In genomic region chr2:73762571-73762970, GRCh38 we compare ENCODE assay signal across 1 cellular context.
TF ChIP-seq lines count a peak whose summit lies in the region.

No MANE protein-coding gene starts in this region.

TF ChIP-seq in SK-N-SH, 30 proteins besides CTCF, POLR2A, EP300 and RAD21 (continued from another document):
- TF ChIP-seq PBX3 (IDR thresholded peaks at IDR 0.05) = no peak
- no peak for TF ChIP-seq NFIC (IDR thresholded peaks at IDR 0.05; ENCODE audit: borderline replicate concordance)
- TF ChIP-seq USF2 (IDR thresholded peaks at IDR 0.05; ENCODE audit: borderline replicate concordance, low read depth, low read length) = no peak
